Comparison of ENCODE assay signal across 8 cellular contexts in genomic region chr10:97291357-97292096, GRCh38. TPM values are rescaled to one million over a fixed set of nuclear protein-coding genes. Genes with fewer than 3 reads are reported as not detected.
A peak's percentile ranks its signal among the peaks of the same experiment; 100 is the strongest.
DNase-seq lines count a peak whose midpoint lies in the region; ATAC-seq and TF ChIP-seq lines count a peak whose summit lies in the region.

No MANE protein-coding gene starts in this region.

- H4K8ac ChIP-seq in trophoblast cell (ENCODE audit: low read depth, low read length): peak overlapping the region; percentile 86

- H4K12ac ChIP-seq in trophoblast cell (ENCODE audit: low read depth, low read length): peak overlapping the region; percentile 60

- no peak overlapping the region for H3K23ac ChIP-seq in trophoblast cell (ENCODE audit: low read length)

- no peak overlapping the region for H3K4ac ChIP-seq in trophoblast cell (ENCODE audit: low read depth, low read length)

- H3K9me3 ChIP-seq in HAP-1 (no peaks in the 10 kb centered on the region), trophoblast cell (ENCODE audit: insufficient read depth, low read depth, low read length) (no peaks in the 10 kb centered on the region)

- H3K36me3 ChIP-seq in HAP-1 (replicated peaks) (peaks cover 7% of the 10 kb centered on the region; the same call in 1 of the 2 replicates), trophoblast cell (ENCODE audit: control insufficient read depth in 1 of 2, insufficient read depth in 2 of 2, low read length in 2 of 2) (no peaks in the 10 kb centered on the region)

- peaks cover 4% of the 10 kb centered on the region for H3K79me1 ChIP-seq in trophoblast cell (ENCODE audit: low read length)

- H2BK12ac ChIP-seq in trophoblast cell (ENCODE audit: low read length): no peak overlapping the region

- H2BK5ac ChIP-seq in trophoblast cell (ENCODE audit: low read depth, low read length, poor library complexity): peak overlapping the region; percentile 77

- peak overlapping the region; percentile 84 to 97 (median 89) for H3K4me3 Mint-ChIP-seq in T-cell

- no peak overlapping the region for H2BK120ac ChIP-seq in trophoblast cell (ENCODE audit: insufficient read depth, low read length, poor library complexity)

- no peak overlapping the region for H3K9ac ChIP-seq in trophoblast cell (ENCODE audit: low read length)

- no peak overlapping the region for H2AFZ ChIP-seq in trophoblast cell (ENCODE audit: insufficient read depth, low read length, poor library complexity)

- peak overlapping the region; percentile 64 for H3K4me3 ChIP-seq in HAP-1
- H3K4me3 ChIP-seq in fibroblast of villous mesenchyme (ENCODE audit: low read depth, low read length): peak overlapping the region; percentile 80
- H3K4me3 ChIP-seq in trophoblast cell (ENCODE audit: low read depth, low read length): peak overlapping the region; percentile 81

- H3K27me3 ChIP-seq in HAP-1 (ENCODE audit: low read depth) (no peaks in the 10 kb centered on the region), trophoblast cell (ENCODE audit: insufficient read depth, low read length) (no peaks in the 10 kb centered on the region)

- WGBS in trophoblast cell (ENCODE audit: extremely low coverage, insufficient coverage, insufficient read length): no CpG with 5 or more reads among the region's 25 CpGs

- DNase-seq in HAP-1 (ENCODE audit: low spot score in 2 of 2) (peak; percentile 6 to 11), T-cell (no peak), fibroblast of villous mesenchyme (ENCODE audit: low read depth) (no peak), trophoblast cell (peak; percentile 11 to 65), NCI-H1694 treated with DMSO at 0.1 percent for 48 hours (lab: John Stamatoyannopoulos, UW) (no peak), SKM-1 (lab: John Stamatoyannopoulos, UW; ENCODE audit: unreplicated experiment) (no peak)

- no peaks in the 10 kb centered on the region for H3K9me3 Mint-ChIP-seq in T-cell

- peak overlapping the region; percentile 96 for H3K27ac ChIP-seq in trophoblast cell (ENCODE audit: low read depth, low read length)

- no peak overlapping the region for H3K18ac ChIP-seq in trophoblast cell (ENCODE audit: low read length)

- H3K4me2 ChIP-seq in trophoblast cell (ENCODE audit: low read length): peak overlapping the region; percentile 63

- POLR2A ChIA-PET in T-cell (lab: Charles Lee): interaction anchor here in 1 of 2 donors (0.5 to 0.6 kb wide), 2 partner anchors 139 to 195 kb away, joined by 3 to 9 read pairs; no protein-coding TSS in a partner anchor

- CTCF ChIA-PET in T-cell (lab: Charles Lee): interaction anchor here (0.5 to 1.2 kb wide), 4 partner anchors 10 to 748 kb away, joined by 3 to 8 read pairs (median 3); no protein-coding TSS in a partner anchor

- H3K79me2 ChIP-seq in trophoblast cell (ENCODE audit: control insufficient read depth, insufficient read depth, low read length, poor library complexity): peaks cover 2% of the 10 kb centered on the region

- TF ChIP-seq CTCF in fibroblast of villous mesenchyme (IDR thresholded peaks at IDR 0.05; ENCODE audit: insufficient read depth, low read depth, low read length): no peak

- ATAC-seq in T-cell (replicated peaks in 1 of 4) (peak in 2 of 4 experiments; percentile 0 to 1), GM21515 (IDR thresholded peaks at IDR 0.05; ENCODE audit: unreplicated experiment) (no peak), GM21737 (IDR thresholded peaks at IDR 0.05; ENCODE audit: unreplicated experiment) (no peak)

- in situ Hi-C loops in HAP-1 (cut with MboI; ENCODE audit: low sequenced_read_pairs): no loop called here

- H3K4me1 ChIP-seq in HAP-1 (no peaks in the 10 kb centered on the region; the same call in 1 of the 2 replicates), trophoblast cell (ENCODE audit: control insufficient read depth in 1 of 2, insufficient read depth in 2 of 2, low read length in 2 of 2) (peaks cover 0 to 2% of the 10 kb centered on the region in 2 experiments)

- peak overlapping the region; percentile 80 for H3K14ac ChIP-seq in trophoblast cell (ENCODE audit: low read length)

- no peaks in the 10 kb centered on the region for H3K27me3 Mint-ChIP-seq in T-cell

- no peak overlapping the region for H2AK5ac ChIP-seq in trophoblast cell (ENCODE audit: low read length)

- peaks cover 3% of the 10 kb centered on the region for H3K36me3 Mint-ChIP-seq in T-cell

- peaks cover 22 to 28% (median 22%) of the 10 kb centered on the region in 3 donors for H3K4me1 Mint-ChIP-seq in T-cell

- no peak overlapping the region for H4K91ac ChIP-seq in trophoblast cell (ENCODE audit: low read depth, low read length)

- peak overlapping the region; percentile 64 to 85 for H3K27ac Mint-ChIP-seq in T-cell

RNA-seq across cellular contexts. Expression of gene ARHGAP19, which starts 0.9 kb away (rescaled TPM):
- total RNA-seq in T-cell (10 to 100 TPM; 11.0 to 18.9 (median 15.0) TPM), fibroblast of villous mesenchyme (8.1 and 13.4 TPM in 2 replicates)
- polyA plus RNA-seq in trophoblast cell (2013): 12.1 and 12.8 TPM in 2 replicates

RNA-seq across cellular contexts. Expression of gene FRAT1, which starts 27.5 kb away (rescaled TPM):
- total RNA-seq in T-cell: 10 to 100 TPM; 20.6 to 47.9 (median 23.4) TPM
- total RNA-seq in fibroblast of villous mesenchyme: 1.7 and 2.3 TPM in 2 replicates
- 0.60 and 0.77 TPM in 2 replicates for polyA plus RNA-seq in trophoblast cell (2013)

RNA-seq across cellular contexts. Expression of gene FRAT2, which starts 43.0 kb away (rescaled TPM):
- total RNA-seq in T-cell (10 to 100 TPM; 23.3 to 29.0 (median 28.3) TPM), fibroblast of villous mesenchyme (5.2 and 5.8 TPM in 2 replicates)
- polyA plus RNA-seq in trophoblast cell (2013): 6.7 and 6.8 TPM in 2 replicates

Comparison
In these comparisons a context has a peak if more than half of its experiments do, and no peak if none do; other contexts are left out.
1. DNase-seq: peak in HAP-1 (2 of 2) and trophoblast cell (2 of 2); none in T-cell (0 of 34), fibroblast of villous mesenchyme (single experiment), NCI-H1694 treated with DMSO at 0.1 percent for 48 hours (single experiment) and SKM-1 (single experiment).
2. Peak in every context shown above with its lines, with median percentiles within 50 percentile points of each other: H3K4me3 ChIP-seq.